Comparison of ENCODE assay signal across 23 cellular contexts in the genomic region with DNA sequence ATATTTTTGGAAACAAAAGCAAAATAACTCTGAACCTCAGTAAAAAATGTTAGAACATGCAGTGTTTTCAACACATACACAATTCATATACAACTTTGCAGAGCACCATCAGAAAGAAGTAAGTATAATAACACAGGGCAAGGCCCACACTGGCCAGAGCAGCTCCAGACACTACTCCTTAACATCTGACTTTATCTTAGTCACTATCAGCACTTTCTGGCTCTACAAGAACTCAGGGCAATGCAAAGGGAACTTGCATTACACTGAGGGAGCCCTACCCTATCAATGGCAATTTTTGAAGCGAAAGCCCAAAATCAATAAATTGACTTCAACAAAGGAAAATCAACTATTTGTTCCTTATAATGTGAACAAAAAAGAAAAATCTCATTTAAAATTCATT. TPM values are rescaled to one million over a fixed set of nuclear protein-coding genes. Genes with fewer than 3 reads are reported as not detected.
DNase-seq lines count a peak whose midpoint lies in the region; ATAC-seq and TF ChIP-seq lines count a peak whose summit lies in the region.
"Had no signal": no experiment of that assay in that cellular context is flagged by ENCODE, and none has a peak within 500 bp of the region (broad histone marks: within the 10 kb centered on the region; RNA-seq: fewer than 3 reads in every experiment).

No MANE protein-coding gene starts in this region.

- peak overlapping the region; percentile 46 for H3K27ac Mint-ChIP-seq in activated CD8-positive, alpha-beta T cell treated with anti-CD3 and anti-CD28 coated beads for 36 hours
- no peak overlapping the region for H3K27ac Mint-ChIP-seq in activated CD8-positive, alpha-beta T cell treated with anti-CD3 and anti-CD28 coated beads, Interleukin-2, amount 10 ng/mL, durations not matched to agents 7 days and 5 days
- peak overlapping the region; percentile 34 to 75 for H3K27ac Mint-ChIP-seq in T-cell

- CTCF ChIA-PET in activated CD8-positive, alpha-beta T cell treated with anti-CD3 and anti-CD28 coated beads for 36 hours (lab: Charles Lee) = no interaction called here
- CTCF ChIA-PET in activated CD8-positive, alpha-beta T cell treated with anti-CD3 and anti-CD28 coated beads, Interleukin-2, amount 10 ng/mL, durations not matched to agents 7 days and 5 days (lab: Charles Lee) = interaction anchor here (1.1 kb wide), 1 partner anchor 12 kb away, joined by 3 read pairs; no protein-coding TSS in a partner anchor
- CTCF ChIA-PET in T-cell (lab: Charles Lee) = no interaction called here

- no peaks in the 10 kb centered on the region for H3K9me3 Mint-ChIP-seq in activated CD8-positive, alpha-beta T cell treated with anti-CD3 and anti-CD28 coated beads for 36 hours
- no peaks in the 10 kb centered on the region for H3K9me3 Mint-ChIP-seq in activated CD8-positive, alpha-beta T cell treated with anti-CD3 and anti-CD28 coated beads, Interleukin-2, amount 10 ng/mL, durations not matched to agents 7 days and 5 days (ENCODE audit: insufficient read depth)
- no peaks in the 10 kb centered on the region for H3K9me3 Mint-ChIP-seq in T-cell

- WGBS in psoas muscle, 3 donors = 97 to 100% (median 99%) methylated on average over 1 of the region's 1 CpG

- H3K9me3 ChIP-seq in psoas muscle (no peaks in the 10 kb centered on the region), WERI-Rb-1 (ENCODE audit: severe bottlenecking) (no peaks in the 10 kb centered on the region)
- H3K9me3 ChIP-seq: Caco-2, MG63, SJCRH30 had no signal

- no peaks in the 10 kb centered on the region for H3K4me1 ChIP-seq in psoas muscle
- H3K4me1 ChIP-seq: SJCRH30 had no signal

- peaks cover 19% of the 10 kb centered on the region for H3K36me3 Mint-ChIP-seq in activated CD8-positive, alpha-beta T cell treated with anti-CD3 and anti-CD28 coated beads for 36 hours (ENCODE audit: low read depth)
- peaks cover 47% of the 10 kb centered on the region for H3K36me3 Mint-ChIP-seq in activated CD8-positive, alpha-beta T cell treated with anti-CD3 and anti-CD28 coated beads, Interleukin-2, amount 10 ng/mL, durations not matched to agents 7 days and 5 days (ENCODE audit: low read depth)
- peaks cover 11% of the 10 kb centered on the region for H3K36me3 Mint-ChIP-seq in T-cell

- intact Hi-C loops in activated CD8-positive, alpha-beta T cell treated with anti-CD3 and anti-CD28 coated beads for 36 hours (cut with micrococcal nuclease) = no loop called here
- intact Hi-C loops in psoas muscle (cut with DNase I) = no loop called here

- no peak overlapping the region for H3K4me3 ChIP-seq in psoas muscle
- H3K4me3 ChIP-seq in WERI-Rb-1 (ENCODE audit: low read depth, low read length) = no peak overlapping the region
- H3K4me3 ChIP-seq: MG63, PC-9, SJCRH30 had no signal

- H3K36me3 ChIP-seq in psoas muscle (ENCODE audit: insufficient read depth in 1 of 2, low read depth in 1 of 2) = no peaks in the 10 kb centered on the region
- no peaks in the 10 kb centered on the region for H3K36me3 ChIP-seq in WERI-Rb-1
- H3K36me3 ChIP-seq: MG63, SJCRH30 had no signal

- peaks cover 32% of the 10 kb centered on the region for H3K4me1 Mint-ChIP-seq in activated CD8-positive, alpha-beta T cell treated with anti-CD3 and anti-CD28 coated beads for 36 hours (ENCODE audit: low read depth)
- H3K4me1 Mint-ChIP-seq in activated CD8-positive, alpha-beta T cell treated with anti-CD3 and anti-CD28 coated beads, Interleukin-2, amount 10 ng/mL, durations not matched to agents 7 days and 5 days (ENCODE audit: low read depth) = peaks cover 32% of the 10 kb centered on the region
- peaks cover 28 to 38% (median 33%) of the 10 kb centered on the region in 3 donors for H3K4me1 Mint-ChIP-seq in T-cell

- no peak for ATAC-seq in activated CD8-positive, alpha-beta T cell treated with anti-CD3 and anti-CD28 coated beads for 36 hours
- ATAC-seq in activated CD8-positive, alpha-beta T cell treated with anti-CD3 and anti-CD28 coated beads, Interleukin-2, amount 10 ng/mL, durations not matched to agents 7 days and 5 days = no peak
- ATAC-seq in T-cell (replicated peaks in 1 of 4) (no peak), psoas muscle (no peak)
- ATAC-seq: HepG2, Right ventricle myocardium inferior had no signal

- no peak for DNase-seq in activated CD8-positive, alpha-beta T cell treated with anti-CD3 and anti-CD28 coated beads for 36 hours
- no peak for DNase-seq in activated CD8-positive, alpha-beta T cell treated with anti-CD3 and anti-CD28 coated beads, Interleukin-2, amount 10 ng/mL, durations not matched to agents 7 days and 5 days
- DNase-seq in T-cell (no peak), islet precursor cell (peak; percentile 43), psoas muscle (no peak), Ammon's horn (ENCODE audit: low spot score) (no peak), WERI-Rb-1 (no peak)
- DNase-seq in stimulated activated CD4-positive, alpha-beta T cell treated with anti-CD3 and anti-CD28 coated beads, Interleukin-4, amount 100 ng/mL, for 4 hours = no peak
- DNase-seq: 8988T; ACHN; Caco-2; MG63; NCI-H1105 treated with DMSO at 0.1 percent for 48 hours; NCI-H146; NCI-H1930; NCI-H446; NCI-H526; NCI-H82; NK-92 treated with Interleukin-12 subunit alpha and Interleukin-12 subunit beta, amount 100 ng/mL, for 24 hours; PC-9; SJCRH30 had no signal

- H3K27ac ChIP-seq in psoas muscle (peak overlapping the region; percentile 50), WERI-Rb-1 (no peak overlapping the region)
- H3K27ac ChIP-seq: PC-9, SJCRH30 had no signal

- POLR2A ChIA-PET in activated CD8-positive, alpha-beta T cell treated with anti-CD3 and anti-CD28 coated beads for 36 hours (lab: Charles Lee) = interaction anchor here (0.9 kb wide), 1 partner anchor 47 kb away, joined by 3 read pairs; no protein-coding TSS in a partner anchor
- POLR2A ChIA-PET in activated CD8-positive, alpha-beta T cell treated with anti-CD3 and anti-CD28 coated beads, Interleukin-2, amount 10 ng/mL, durations not matched to agents 7 days and 5 days (lab: Charles Lee) = no interaction called here
- POLR2A ChIA-PET in T-cell (lab: Charles Lee) = interaction anchor here in 1 of 2 donors (0.5 kb wide), 1 partner anchor 31 kb away, joined by 5 read pairs; no protein-coding TSS in a partner anchor

- no peaks in the 10 kb centered on the region for H3K27me3 Mint-ChIP-seq in activated CD8-positive, alpha-beta T cell treated with anti-CD3 and anti-CD28 coated beads for 36 hours
- no peaks in the 10 kb centered on the region for H3K27me3 Mint-ChIP-seq in activated CD8-positive, alpha-beta T cell treated with anti-CD3 and anti-CD28 coated beads, Interleukin-2, amount 10 ng/mL, durations not matched to agents 7 days and 5 days (ENCODE audit: low read depth)
- H3K27me3 Mint-ChIP-seq in T-cell = no peaks in the 10 kb centered on the region

- no peaks in the 10 kb centered on the region for H3K27me3 ChIP-seq in psoas muscle (ENCODE audit: insufficient read depth in 3 of 3, low read length in 2 of 3)
- H3K27me3 ChIP-seq in WERI-Rb-1 (ENCODE audit: insufficient read depth, low read depth, severe bottlenecking) = no peaks in the 10 kb centered on the region
- H3K27me3 ChIP-seq: MG63, SJCRH30 had no signal

- no peak overlapping the region for H3K4me3 Mint-ChIP-seq in activated CD8-positive, alpha-beta T cell treated with anti-CD3 and anti-CD28 coated beads for 36 hours
- no peak overlapping the region for H3K4me3 Mint-ChIP-seq in activated CD8-positive, alpha-beta T cell treated with anti-CD3 and anti-CD28 coated beads, Interleukin-2, amount 10 ng/mL, durations not matched to agents 7 days and 5 days
- H3K4me3 Mint-ChIP-seq in T-cell = no peak overlapping the region

- TF ChIP-seq CTCF in activated CD8-positive, alpha-beta T cell treated with anti-CD3 and anti-CD28 coated beads for 36 hours (IDR thresholded peaks at IDR 0.05) = no peak
- TF ChIP-seq CTCF in psoas muscle (IDR thresholded peaks at IDR 0.05) = no peak
- TF ChIP-seq CTCF in WERI-Rb-1 (IDR thresholded peaks at IDR 0.05; ENCODE audit: low read depth, low read length) = no peak

RNA-seq across cellular contexts. Expression of gene RNF157, which starts 16.5 kb away (rescaled TPM):
- total RNA-seq in activated CD8-positive, alpha-beta T cell treated with anti-CD3 and anti-CD28 coated beads for 36 hours = 10 to 100 TPM; 37.2 to 44.5 TPM
- 100 to 1,000 TPM; 150 to 165 TPM for total RNA-seq in activated CD8-positive, alpha-beta T cell treated with anti-CD3 and anti-CD28 coated beads, Interleukin-2, amount 10 ng/mL, durations not matched to agents 7 days and 5 days
- total RNA-seq in T-cell (10 to 100 TPM; 50.7 to 66.5 (median 61.9) TPM), psoas muscle (10 to 100 TPM; 35.0 to 76.5 (median 60.0) TPM)
- polyA plus RNA-seq in psoas muscle = 10 to 100 TPM; 14.9 to 90.1 (median 73.9) TPM

RNA-seq across cellular contexts. Expression of gene UBALD2, which starts 41.3 kb away (rescaled TPM):
- total RNA-seq in activated CD8-positive, alpha-beta T cell treated with anti-CD3 and anti-CD28 coated beads for 36 hours = 100 to 1,000 TPM; 267 to 270 TPM
- total RNA-seq in activated CD8-positive, alpha-beta T cell treated with anti-CD3 and anti-CD28 coated beads, Interleukin-2, amount 10 ng/mL, durations not matched to agents 7 days and 5 days = 100 to 1,000 TPM; 318 to 359 TPM
- total RNA-seq in T-cell (100 to 1,000 TPM; 163 to 277 (median 177) TPM), psoas muscle (100 to 1,000 TPM in 3 of 4 donors, 10 to 100 TPM in 1; 55.2 to 414 (median 183) TPM)
- polyA plus RNA-seq in psoas muscle = 100 to 1,000 TPM in 2 of 3 donors, 10 to 100 TPM in 1; 68.2 to 145 (median 120) TPM
